ENCODE assay signal across 12 cellular contexts in the genomic region with DNA sequence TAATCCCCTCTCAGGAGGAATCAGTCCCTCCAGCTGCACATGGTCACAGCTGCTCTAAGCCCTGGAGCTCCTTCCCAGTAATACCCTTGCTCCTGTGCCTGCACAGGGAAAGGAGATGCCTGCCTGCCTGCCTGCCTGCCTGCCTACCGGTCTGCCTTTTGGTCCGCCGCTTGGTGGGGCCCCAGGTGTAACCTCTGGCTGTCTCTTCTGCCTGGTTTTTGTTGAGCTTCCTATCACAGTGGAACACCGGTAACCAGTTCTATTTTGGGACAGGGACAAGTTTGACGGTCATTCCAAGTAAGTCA.
DNase-seq lines count a peak whose midpoint lies in the region; ATAC-seq, FAIRE-seq and TF ChIP-seq lines count a peak whose summit lies in the region.
"Had no signal": no experiment of that assay in that cellular context is flagged by ENCODE, and none has a peak within 500 bp of the region (broad histone marks: within the 10 kb centered on the region; RNA-seq: fewer than 3 reads in every experiment).

No MANE protein-coding gene starts in this region.

- no peak for TF ChIP-seq EP300 in GM12878 (IDR thresholded peaks at IDR 0.05; ENCODE audit: borderline replicate concordance in 1 of 2, control insufficient read depth in 1 of 2, low read depth in 2 of 2, low read length in 2 of 2)

- intact Hi-C loops in activated naive CD4-positive, alpha-beta T cell treated with anti-CD3 and anti-CD28 coated beads for 36 hours (cut with micrococcal nuclease), result no loop called here
- intact Hi-C loops in GM12878 (cut with micrococcal nuclease; ENCODE audit: unreplicated experiment), result loop anchor here (10.0 kb wide), 2 partner anchors 306 to 426 kb away; a partner anchor contains a TSS

- SMC1A ChIA-PET in GM12878 (lab: Charles Lee; ENCODE audit: uncharacterized antibody, unreplicated experiment), result interaction anchor here (1.0 to 19.9 kb wide), 13 partner anchors 11 to 104 kb away, joined by 3 to 357 read pairs (median 11); no protein-coding TSS in a partner anchor

- peak; percentile 64 for TF ChIP-seq POLR2A in GM12878 (IDR thresholded peaks at IDR 0.05; ENCODE audit: low read depth, low read length)

- whole genome bisulfite sequencing in GM12878 (ENCODE audit: insufficient coverage, insufficient replicate concordance, low lambda C conversion rate, missing lambda C conversion rate), result 29% methylated on average over 5 of the region's 5 CpGs

- peak overlapping the region; percentile 53; the same call in 1 of the 2 replicates for H3K4me3 ChIP-seq in GM12878
- H3K4me3 ChIP-seq: esophagus muscularis mucosa, lung, ovary had no signal

- in situ Hi-C loops in GM12878 (cut with MboI), result no loop called here

- CTCF ChIA-PET in activated naive CD4-positive, alpha-beta T cell treated with anti-CD3 and anti-CD28 coated beads for 36 hours (lab: Charles Lee), result interaction anchor here (1.4 kb wide), 1 partner anchor 81 kb away, joined by 4 read pairs; no protein-coding TSS in a partner anchor
- CTCF ChIA-PET in GM12878 (lab: Yijun Ruan, JAX), result interaction anchor here (1.0 to 12.6 kb wide), 14 partner anchors 13 to 169 kb away, joined by 3 to 171 read pairs (median 6); no protein-coding TSS in a partner anchor

- no peaks in the 10 kb centered on the region for H4K20me1 ChIP-seq in GM12878 (ENCODE audit: control insufficient read depth, insufficient read depth)

- RAD21 ChIA-PET in GM12878 (lab: Charles Lee; ENCODE audit: unreplicated experiment), result interaction anchor here (0.5 to 27.9 kb wide), 20 partner anchors 9 to 175 kb away, joined by 3 to 797 read pairs (median 10); no protein-coding TSS in a partner anchor

- peak overlapping the region; percentile 87 for H3K9ac ChIP-seq in GM12878 (ENCODE audit: control insufficient read depth, insufficient read depth, low read length)

- H3K4me2 ChIP-seq in GM12878 (ENCODE audit: control insufficient read depth, insufficient read depth), result peak overlapping the region; percentile 65

- no peaks in the 10 kb centered on the region for H3K27me3 ChIP-seq in GM12878 (replicated peaks in 1 of 2; ENCODE audit: control insufficient read depth in 2 of 2, insufficient read depth in 2 of 2, low read length in 1 of 2)
- H3K27me3 ChIP-seq: ovary had no signal

- H3K4me1 Mint-ChIP-seq in activated naive CD4-positive, alpha-beta T cell treated with anti-CD3 and anti-CD28 coated beads for 36 hours (ENCODE audit: low read depth), result peaks cover 12% of the 10 kb centered on the region
- H3K4me1 Mint-ChIP-seq in stimulated activated memory B cell treated with anti-CD40 and anti-IgM and Interleukin-4, amounts not matched to agents 10 μg/mL and 1 μg/mL and 100 μg/mL, for 72 hours, result peaks cover 88% of the 10 kb centered on the region

- TF ChIP-seq CTCF in GM12878 (IDR thresholded peaks at IDR 0.05 in 2 of 3, conservative IDR thresholded peaks at IDR 0.05 in 1 of 3; ENCODE audit: control insufficient read depth in 2 of 3, extremely low read depth in 1 of 3, insufficient read depth in 1 of 3, low read depth in 3 of 3, low read length in 3 of 3), result peak in 2 of 3 experiments; percentile 18 to 27; a peak in 3 of 6 replicates

- no peaks in the 10 kb centered on the region for H3K9me3 Mint-ChIP-seq in activated naive CD4-positive, alpha-beta T cell treated with anti-CD3 and anti-CD28 coated beads for 36 hours
- no peaks in the 10 kb centered on the region for H3K9me3 Mint-ChIP-seq in stimulated activated memory B cell treated with anti-CD40 and anti-IgM and Interleukin-4, amounts not matched to agents 10 μg/mL and 1 μg/mL and 100 μg/mL, for 72 hours

- H3K36me3 ChIP-seq in GM12878 (ENCODE audit: control insufficient read depth in 2 of 2, insufficient read depth in 2 of 2, low read length in 1 of 2), result no peaks in the 10 kb centered on the region
- H3K36me3 ChIP-seq: esophagus muscularis mucosa, ovary had no signal

- peaks cover 64% of the 10 kb centered on the region for H3K79me2 ChIP-seq in GM12878 (ENCODE audit: control insufficient read depth, insufficient read depth, low read length)

- H3K36me3 Mint-ChIP-seq in activated naive CD4-positive, alpha-beta T cell treated with anti-CD3 and anti-CD28 coated beads for 36 hours (ENCODE audit: low read depth), result peaks cover 81% of the 10 kb centered on the region
- H3K36me3 Mint-ChIP-seq in stimulated activated memory B cell treated with anti-CD40 and anti-IgM and Interleukin-4, amounts not matched to agents 10 μg/mL and 1 μg/mL and 100 μg/mL, for 72 hours, result no peaks in the 10 kb centered on the region

- ATAC-seq in GM12878 (peak; percentile 3), GM21786 (IDR thresholded peaks at IDR 0.05; ENCODE audit: unreplicated experiment) (no peak), GM21529 (IDR thresholded peaks at IDR 0.05; ENCODE audit: unreplicated experiment) (no peak)
- no peak for ATAC-seq in stimulated activated memory B cell treated with anti-CD40 and anti-IgM and Interleukin-4, amounts not matched to agents 10 μg/mL and 1 μg/mL and 100 μg/mL, for 72 hours

- H3K27ac ChIP-seq in GM12878 (ENCODE audit: control insufficient read depth, insufficient read depth), result peak overlapping the region; percentile 98
- H3K27ac ChIP-seq: esophagus muscularis mucosa, ovary had no signal

- POLR2A ChIA-PET in GM12878 (lab: Charles Lee), result interaction anchor here (0.8 to 35.4 kb wide), 9 partner anchors 2 to 107 kb away, joined by 3 to 875 read pairs (median 5); no protein-coding TSS in a partner anchor

- no peaks in the 10 kb centered on the region for H3K27me3 Mint-ChIP-seq in activated naive CD4-positive, alpha-beta T cell treated with anti-CD3 and anti-CD28 coated beads for 36 hours (ENCODE audit: low read depth)
- no peaks in the 10 kb centered on the region for H3K27me3 Mint-ChIP-seq in stimulated activated memory B cell treated with anti-CD40 and anti-IgM and Interleukin-4, amounts not matched to agents 10 μg/mL and 1 μg/mL and 100 μg/mL, for 72 hours

- H3K27ac Mint-ChIP-seq in activated naive CD4-positive, alpha-beta T cell treated with anti-CD3 and anti-CD28 coated beads for 36 hours, result peak overlapping the region; percentile 98
- peak overlapping the region; percentile 98 for H3K27ac Mint-ChIP-seq in stimulated activated memory B cell treated with anti-CD40 and anti-IgM and Interleukin-4, amounts not matched to agents 10 μg/mL and 1 μg/mL and 100 μg/mL, for 72 hours

- H3K4me3 Mint-ChIP-seq in activated naive CD4-positive, alpha-beta T cell treated with anti-CD3 and anti-CD28 coated beads for 36 hours, result peak overlapping the region; percentile 87
- peak overlapping the region; percentile 74 for H3K4me3 Mint-ChIP-seq in stimulated activated memory B cell treated with anti-CD40 and anti-IgM and Interleukin-4, amounts not matched to agents 10 μg/mL and 1 μg/mL and 100 μg/mL, for 72 hours

- no peak for FAIRE-seq in GM12878 (lab: Jason Lieb, UNC)

- BruUV-seq in GM12878 (replicated peaks; lab: Mats Ljungman, UMichigan), result TSS peak; percentile 58

- H2AFZ ChIP-seq in GM12878 (ENCODE audit: control insufficient read depth, low read depth, low read length), result no peak overlapping the region

- peak; percentile 48; the same call in 1 of the 2 replicates for TF ChIP-seq RAD21 in GM12878 (IDR thresholded peaks at IDR 0.05; ENCODE audit: insufficient read depth, low read depth, low read length)

- peaks cover 87% of the 10 kb centered on the region for H3K4me1 ChIP-seq in GM12878 (ENCODE audit: control insufficient read depth, insufficient read depth, low read length)

- no peaks in the 10 kb centered on the region for H3K9me3 ChIP-seq in GM12878 (replicated peaks; ENCODE audit: control insufficient read depth, insufficient read depth, low read length)
- H3K9me3 ChIP-seq: esophagus muscularis mucosa, ovary had no signal

- no peak for DNase-seq in activated naive CD4-positive, alpha-beta T cell treated with anti-CD3 and anti-CD28 coated beads for 36 hours
- DNase-seq in activated naive CD4-positive, alpha-beta T cell (lab: John Stamatoyannopoulos, UW), result no peak
- peak; percentile 97 for DNase-seq in NCI-H524 treated with DMSO at 0.1 percent for 48 hours (lab: John Stamatoyannopoulos, UW)
- no peak for DNase-seq in GM12878 (ENCODE audit: low read depth, low spot score)
- DNase-seq in SW 1271 (lab: John Stamatoyannopoulos, UW), result no peak
- DNase-seq: NCI-H1694 treated with DMSO at 0.1 percent for 48 hours, ovary had no signal

TF ChIP-seq in GM12878, 131 proteins besides CTCF, POLR2A, EP300 and RAD21 (continues in another document):
- TF ChIP-seq SMARCA5 (IDR thresholded peaks at IDR 0.05) (0 out of 2 replicates have a peak, but pooled peaks have one; percentile 26), POLR2AphosphoS5 (IDR thresholded peaks at IDR 0.05; ENCODE audit: low read length) (peak; percentile 72), POU2F2 (IDR thresholded peaks at IDR 0.05; ENCODE audit: borderline replicate concordance, low read depth, low read length) (peak; percentile 44; the same call in 1 of the 3 replicates), TAF1 (IDR thresholded peaks at IDR 0.05; ENCODE audit: borderline replicate concordance, low read depth, low read length) (0 out of 2 replicates have a peak, but pooled peaks have one; percentile 11), EZH2 (IDR thresholded peaks at IDR 0.05; ENCODE audit: borderline replicate concordance, control insufficient read depth, low read depth, low read length) (no peak), JUNB (IDR thresholded peaks at IDR 0.05) (no peak)
- TF ChIP-seq, protein P1, sequence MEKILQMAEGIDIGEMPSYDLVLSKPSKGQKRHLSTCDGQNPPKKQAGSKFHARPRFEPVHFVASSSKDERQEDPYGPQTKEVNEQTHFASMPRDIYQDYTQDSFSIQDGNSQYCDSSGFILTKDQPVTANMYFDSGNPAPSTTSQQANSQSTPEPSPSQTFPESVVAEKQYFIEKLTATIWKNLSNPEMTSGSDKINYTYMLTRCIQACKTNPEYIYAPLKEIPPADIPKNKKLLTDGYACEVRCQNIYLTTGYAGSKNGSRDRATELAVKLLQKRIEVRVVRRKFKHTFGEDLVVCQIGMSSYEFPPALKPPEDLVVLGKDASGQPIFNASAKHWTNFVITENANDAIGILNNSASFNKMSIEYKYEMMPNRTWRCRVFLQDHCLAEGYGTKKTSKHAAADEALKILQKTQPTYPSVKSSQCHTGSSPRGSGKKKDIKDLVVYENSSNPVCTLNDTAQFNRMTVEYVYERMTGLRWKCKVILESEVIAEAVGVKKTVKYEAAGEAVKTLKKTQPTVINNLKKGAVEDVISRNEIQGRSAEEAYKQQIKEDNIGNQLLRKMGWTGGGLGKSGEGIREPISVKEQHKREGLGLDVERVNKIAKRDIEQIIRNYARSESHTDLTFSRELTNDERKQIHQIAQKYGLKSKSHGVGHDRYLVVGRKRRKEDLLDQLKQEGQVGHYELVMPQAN (conservative IDR thresholded peaks at IDR 0.05), result no peak
